28 cellular contexts compared by ENCODE assay signal in genomic region chr11:130203766-130204702, GRCh38. TPM values are rescaled to one million over a fixed set of nuclear protein-coding genes. Genes with fewer than 3 reads are reported as not detected.
DNase-seq lines count a peak whose midpoint lies in the region; ATAC-seq and TF ChIP-seq lines count a peak whose summit lies in the region.
"Had no signal": no experiment of that assay in that cellular context is flagged by ENCODE, and none has a peak within 500 bp of the region (broad histone marks: within the 10 kb centered on the region; RNA-seq: fewer than 3 reads in every experiment).

No MANE protein-coding gene starts in this region.

- 81 to 93% methylated on average over 27 of the region's 27 CpGs for WGBS in sigmoid colon, 2 donors
- WGBS in esophagus muscularis mucosa, result 94% methylated on average over 26 of the region's 27 CpGs

- H3K36me3 ChIP-seq in sigmoid colon (no peaks in the 10 kb centered on the region), esophagus muscularis mucosa (no peaks in the 10 kb centered on the region)

- TF ChIP-seq CTCF in sigmoid colon (IDR thresholded peaks at IDR 0.05), result no peak
- no peak for TF ChIP-seq CTCF in GM10266 (IDR thresholded peaks at IDR 0.05; ENCODE audit: control insufficient read depth, insufficient read depth, low read depth, missing control alignments)
- no peak for TF ChIP-seq CTCF in esophagus muscularis mucosa (IDR thresholded peaks at IDR 0.05)

- TF ChIP-seq POLR2A in sigmoid colon (IDR thresholded peaks at IDR 0.05) (no peak), esophagus muscularis mucosa (IDR thresholded peaks at IDR 0.05; ENCODE audit: low read depth) (no peak)

- ATAC-seq in memory B cell (ENCODE audit: low read depth), result no peak
- no peak for ATAC-seq in HG03460 (IDR thresholded peaks at IDR 0.05; ENCODE audit: unreplicated experiment)
- ATAC-seq: CD8-positive, alpha-beta T cell; HepG2 had no signal

- peak; percentile 47 for DNase-seq in activated effector memory CD4-positive, alpha-beta T cell treated with anti-CD3 and anti-CD28 coated beads, Interleukin-2, amount 50 U/mL, for 16 hours
- DNase-seq in activated effector memory CD4-positive, alpha-beta T cell treated with Interleukin-2 at 50 U/mL for 16 hours, result no peak
- DNase-seq in memory B cell (ENCODE audit: low spot score in 2 of 2) (no peak), sigmoid colon (peak; percentile 30), GM10266 (ENCODE audit: extremely low spot score) (no peak), esophagus muscularis mucosa (ENCODE audit: extremely low spot score) (no peak), NAMALWA (ENCODE audit: low spot score) (no peak)
- DNase-seq: C1 segment of cervical spinal cord; Calu3; CD8-positive, alpha-beta T cell; DMS153; H9; HFFc6; KBM-7; MM.1S; NCI-H1092 treated with DMSO at 0.1 percent for 48 hours; NCI-H146; NCI-H2029; NCI-H2227 treated with DMSO at 0.1 percent for 48 hours; NCI-H510A; NCI-H774; OCI-M1; Right ventricle myocardium superior had no signal

- H3K4me3 Mint-ChIP-seq in memory B cell, result peak overlapping the region; percentile 49
- H3K4me3 Mint-ChIP-seq: CD8-positive, alpha-beta T cell; H9; HFFc6 had no signal

- H3K36me3 Mint-ChIP-seq in memory B cell, result peaks cover 34% of the 10 kb centered on the region
- H3K36me3 Mint-ChIP-seq: CD8-positive, alpha-beta T cell had no signal

- peaks cover 23% of the 10 kb centered on the region for H3K4me1 Mint-ChIP-seq in memory B cell
- H3K4me1 Mint-ChIP-seq: H9 had no signal

- peak overlapping the region; percentile 46 for H3K27ac Mint-ChIP-seq in memory B cell
- H3K27ac Mint-ChIP-seq: CD8-positive, alpha-beta T cell; H9; HFFc6 had no signal

- H3K4me1 ChIP-seq in sigmoid colon (no peaks in the 10 kb centered on the region), esophagus muscularis mucosa (no peaks in the 10 kb centered on the region)

- H3K9me3 ChIP-seq in sigmoid colon (no peaks in the 10 kb centered on the region), esophagus muscularis mucosa (no peaks in the 10 kb centered on the region)

- TF ChIP-seq EP300 in sigmoid colon (IDR thresholded peaks at IDR 0.05) (no peak), esophagus muscularis mucosa (IDR thresholded peaks at IDR 0.05) (no peak)

- H3K27me3 ChIP-seq in sigmoid colon (no peaks in the 10 kb centered on the region), esophagus muscularis mucosa (no peaks in the 10 kb centered on the region)

- no peak overlapping the region for H3K4me3 ChIP-seq in sigmoid colon
- H3K4me3 ChIP-seq in esophagus muscularis mucosa, result no peak overlapping the region

- intact Hi-C loops in sigmoid colon (cut with DNase I), result no loop called here
- intact Hi-C loops in esophagus muscularis mucosa (cut with DNase I), result no loop called here

- no peaks in the 10 kb centered on the region for H3K9me3 Mint-ChIP-seq in memory B cell
- H3K9me3 Mint-ChIP-seq: CD8-positive, alpha-beta T cell had no signal

- H3K27ac ChIP-seq in sigmoid colon (no peak overlapping the region), esophagus muscularis mucosa (replicated peaks in 1 of 4) (no peak overlapping the region)
- H3K27ac ChIP-seq: 22Rv1, HL-60 had no signal

- H3K27me3 Mint-ChIP-seq in memory B cell, result no peaks in the 10 kb centered on the region

RNA-seq across cellular contexts. Expression of gene ST14, which starts 44.5 kb away (rescaled TPM):
- total RNA-seq in sigmoid colon (1 to 10 TPM; 1.8 to 5.1 (median 3.2) TPM), esophagus muscularis mucosa (1 to 10 TPM; 1.2 to 3.4 (median 2.6) TPM)
- polyA plus RNA-seq in sigmoid colon, result 100 to 1,000 TPM in 2 of 3 donors, 10 to 100 TPM in 1; 51.7 to 324 (median 109) TPM
- total RNA-seq: G401, HFFc6 had no signal

Comparison
In these comparisons a context has a peak if more than half of its experiments do, and no peak if none do; other contexts are left out.
1. DNase-seq: peak in activated effector memory CD4-positive, alpha-beta T cell treated with anti-CD3 and anti-CD28 coated beads, Interleukin-2, amount 50 U/mL, for 16 hours (single experiment) and sigmoid colon (single experiment); none in activated effector memory CD4-positive, alpha-beta T cell treated with Interleukin-2 at 50 U/mL for 16 hours (single experiment), memory B cell (0 of 2), GM10266 (single experiment), esophagus muscularis mucosa (single experiment) and NAMALWA (single experiment).